Comparison of ENCODE assay signal across 23 cellular contexts in the genomic region with DNA sequence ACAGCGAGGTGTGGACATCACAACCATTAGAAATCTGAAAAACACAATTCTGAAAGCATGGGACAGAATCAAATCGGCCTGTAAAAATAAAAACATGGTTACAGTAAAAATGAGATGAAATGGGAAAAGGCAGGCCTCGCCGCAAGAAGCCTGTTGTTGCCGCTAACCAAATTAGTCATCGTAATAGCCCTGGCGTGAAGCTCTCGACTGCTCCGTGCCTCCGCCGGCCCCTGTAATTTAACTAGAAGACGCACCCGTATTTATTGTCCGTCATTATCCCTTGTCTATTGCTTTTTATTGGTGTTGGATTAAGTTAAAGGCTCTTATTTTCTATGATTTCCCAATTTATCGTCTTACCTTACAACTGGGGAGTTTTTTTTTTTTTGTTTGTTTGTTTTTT.
"Had no signal": no experiment of that assay in that cellular context is flagged by ENCODE, and none has a peak within 500 bp of the region (broad histone marks: within the 10 kb centered on the region; RNA-seq: fewer than 3 reads in every experiment).

No MANE protein-coding gene starts in this region.

- H3K79me2 ChIP-seq: hepatocyte had no signal

- H3K27ac Mint-ChIP-seq: dendritic cell treated with granulocyte-macrophage colony-stimulating factor and Interleukin-4, amounts not matched to agents 40 ng/mL and 50 ng/mL, for 4 days; immature natural killer cell; mesothelial cell of epicardium; naive B cell; naive thymus-derived CD8-positive, alpha-beta T cell had no signal

- H3K4me2 ChIP-seq: hepatocyte had no signal

- H3K4me1 ChIP-seq: colonic mucosa, esophagus muscularis mucosa, foreskin keratinocyte, gastroesophageal sphincter, heart left ventricle, left lung, lower lobe of right lung had no signal

- H3K9me3 ChIP-seq: colonic mucosa, esophagus muscularis mucosa, gastroesophageal sphincter, heart left ventricle, left lung, lower lobe of right lung, mucosa of descending colon had no signal

- H2AFZ ChIP-seq: hepatocyte had no signal

- H3K4me3 Mint-ChIP-seq: dendritic cell treated with granulocyte-macrophage colony-stimulating factor and Interleukin-4, amounts not matched to agents 40 ng/mL and 50 ng/mL, for 4 days; immature natural killer cell; mesothelial cell of epicardium; naive B cell; naive thymus-derived CD8-positive, alpha-beta T cell had no signal

- H3K4me1 Mint-ChIP-seq: immature natural killer cell; mesothelial cell of epicardium; naive B cell; naive thymus-derived CD8-positive, alpha-beta T cell had no signal

- H3K36me3 Mint-ChIP-seq: immature natural killer cell; mesothelial cell of epicardium; naive B cell; naive thymus-derived CD8-positive, alpha-beta T cell had no signal

- ATAC-seq: foreskin keratinocyte; gastroesophageal sphincter; heart left ventricle; left colon; left lung; left ventricle myocardium superior; lower lobe of right lung; mucosa of descending colon; naive thymus-derived CD8-positive, alpha-beta T cell had no signal

- H3K27me3 ChIP-seq: colonic mucosa, foreskin keratinocyte, gastroesophageal sphincter, hepatocyte, left lung had no signal

- DNase-seq: colonic mucosa; cortex of kidney; effector CD8-positive, alpha-beta T cell; foreskin keratinocyte; heart left ventricle; hypothalamus; immature natural killer cell; islet precursor cell; kidney; kidney glomerular epithelial cell; left colon; left lung; left ventricle myocardium superior; lower lobe of right lung; mesenchymal stem cell; mucosa of descending colon; naive B cell; naive thymus-derived CD8-positive, alpha-beta T cell had no signal

- H3K9me3 Mint-ChIP-seq: dendritic cell treated with granulocyte-macrophage colony-stimulating factor and Interleukin-4, amounts not matched to agents 40 ng/mL and 50 ng/mL, for 4 days; immature natural killer cell; mesothelial cell of epicardium; naive thymus-derived CD8-positive, alpha-beta T cell had no signal

- H3K27ac ChIP-seq: colonic mucosa, esophagus muscularis mucosa, foreskin keratinocyte, gastroesophageal sphincter, heart left ventricle, hepatocyte, left lung, lower lobe of right lung had no signal

- H3K36me3 ChIP-seq: colonic mucosa, esophagus muscularis mucosa, gastroesophageal sphincter, heart left ventricle, left lung, lower lobe of right lung had no signal

- H3K4me3 ChIP-seq: colonic mucosa, esophagus muscularis mucosa, gastroesophageal sphincter, heart left ventricle, hepatocyte, left lung, lower lobe of right lung, mucosa of descending colon had no signal
